8 cellular contexts compared by ENCODE assay signal in the genomic region with DNA sequence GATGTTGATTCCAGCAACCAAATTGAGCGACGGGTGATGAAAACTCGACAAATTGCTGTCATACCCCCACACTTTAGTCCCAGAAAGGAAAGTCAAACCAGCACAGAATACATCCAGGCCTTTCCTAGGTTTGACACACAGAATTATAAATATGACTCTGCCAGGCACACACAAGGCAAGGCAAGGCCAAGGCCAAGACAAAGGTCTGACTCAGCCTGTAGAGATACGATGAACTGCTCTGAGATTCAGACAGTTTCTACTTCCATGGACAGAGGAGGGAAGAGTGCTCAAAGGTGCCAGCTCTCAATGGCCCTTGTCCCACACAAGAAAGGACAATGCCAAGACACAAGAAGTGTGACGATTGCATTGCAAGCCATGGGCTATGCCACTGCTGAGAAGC.
"Had no signal": no experiment of that assay in that cellular context is flagged by ENCODE, and none has a peak within 500 bp of the region (broad histone marks: within the 10 kb centered on the region; RNA-seq: fewer than 3 reads in every experiment).

No MANE protein-coding gene starts in this region.

- H3K36me3 ChIP-seq: HAP-1 had no signal

- H3K9ac ChIP-seq: GM23248 had no signal

- H3K27ac ChIP-seq: GM23248, HL-60 had no signal

- ATAC-seq: HCT116, HepG2 had no signal

- DNase-seq: GM23248, GOT3, H7, HFFc6 had no signal

- H2AFZ ChIP-seq: GM23248 had no signal

- H3K9me3 ChIP-seq: HAP-1 had no signal

- H3K4me3 ChIP-seq: GM23248, HAP-1 had no signal

- FAIRE-seq: HepG2 had no signal

- H3K4me1 ChIP-seq: HAP-1 had no signal
